Comparison of ENCODE assay signal across 8 cellular contexts in genomic region chr13:33194820-33195692, GRCh38.
A peak's percentile ranks its signal among the peaks of the same experiment; 100 is the strongest.
DNase-seq lines count a peak whose midpoint lies in the region; ATAC-seq and TF ChIP-seq lines count a peak whose summit lies in the region.

No MANE protein-coding gene starts in this region.

- H3K4me1 Mint-ChIP-seq in activated CD8-positive, alpha-beta memory T cell treated with anti-CD3 and anti-CD28 coated beads, Interleukin-2, amount 10 ng/mL, durations not matched to agents 7 days and 5 days: peaks cover 6% of the 10 kb centered on the region

- ATAC-seq in HG02943 (IDR thresholded peaks at IDR 0.05; ENCODE audit: low read depth, unreplicated experiment): peak; percentile 79
- ATAC-seq in activated CD8-positive, alpha-beta memory T cell treated with anti-CD3 and anti-CD28 coated beads, Interleukin-2, amount 10 ng/mL, durations not matched to agents 7 days and 5 days: no peak

- peak in 1 of 2 experiments; percentile 34; a peak in 1 of 4 replicates for TF ChIP-seq EP300 in SK-N-SH (IDR thresholded peaks at IDR 0.05; ENCODE audit: borderline replicate concordance in 1 of 2, low read depth in 1 of 2, low read length in 1 of 2)

- peaks cover 18% of the 10 kb centered on the region for H3K27me3 Mint-ChIP-seq in activated CD8-positive, alpha-beta memory T cell treated with anti-CD3 and anti-CD28 coated beads, Interleukin-2, amount 10 ng/mL, durations not matched to agents 7 days and 5 days

- H3K27me3 ChIP-seq in SK-N-SH (ENCODE audit: insufficient read depth): no peaks in the 10 kb centered on the region

- H3K36me3 ChIP-seq in SK-N-SH (replicated peaks in 1 of 2; ENCODE audit: control insufficient read depth in 1 of 2, insufficient read depth in 2 of 2, low read length in 1 of 2): no peaks in the 10 kb centered on the region

- 56% methylated on average over 8 of the region's 8 CpGs for WGBS in SK-N-SH (ENCODE audit: low lambda C conversion rate)

- no peak overlapping the region for H2AFZ ChIP-seq in SK-N-SH (ENCODE audit: low read depth)

- H3K4me2 ChIP-seq in SK-N-SH: peak overlapping the region; percentile 57

- H3K27ac ChIP-seq in SK-N-SH (ENCODE audit: low read depth in 2 of 2, low read length in 1 of 2): peak overlapping the region; percentile 93 to 98

- peak overlapping the region in 1 of 2 experiments; percentile 0; a peak in 1 of 4 replicates for H3K4me3 ChIP-seq in SK-N-SH (ENCODE audit: low read depth in 2 of 2, low read length in 1 of 2)

- peaks cover 41 to 57% of the 10 kb centered on the region in 2 experiments; a peak in 3 of 4 replicates for H3K4me1 ChIP-seq in SK-N-SH (ENCODE audit: control insufficient read depth in 1 of 2, insufficient read depth in 2 of 2, low read depth in 1 of 2, low read length in 1 of 2)

- CTCF ChIA-PET in SK-N-SH (lab: Yijun Ruan, JAX): no interaction called here
- CTCF ChIA-PET in activated CD8-positive, alpha-beta memory T cell treated with anti-CD3 and anti-CD28 coated beads, Interleukin-2, amount 10 ng/mL, durations not matched to agents 7 days and 5 days (lab: Charles Lee): no interaction called here

- peaks cover 23% of the 10 kb centered on the region for H3F3A ChIP-seq in SK-N-SH (replicated peaks; ENCODE audit: insufficient read depth)

- H3K9ac ChIP-seq in SK-N-SH: peak overlapping the region; percentile 67; the same call in 1 of the 2 replicates

- H3K9me2 ChIP-seq in SK-N-SH: no peaks in the 10 kb centered on the region

- no peak for TF ChIP-seq RAD21 in SK-N-SH (IDR thresholded peaks at IDR 0.05; ENCODE audit: low read length)

- no peaks in the 10 kb centered on the region for H4K20me1 ChIP-seq in SK-N-SH (ENCODE audit: insufficient read depth)

- no peaks in the 10 kb centered on the region for H3K9me3 ChIP-seq in SK-N-SH

- H3K27ac Mint-ChIP-seq in activated CD8-positive, alpha-beta memory T cell treated with anti-CD3 and anti-CD28 coated beads, Interleukin-2, amount 10 ng/mL, durations not matched to agents 7 days and 5 days: no peak overlapping the region

- no peaks in the 10 kb centered on the region for H3K36me3 Mint-ChIP-seq in activated CD8-positive, alpha-beta memory T cell treated with anti-CD3 and anti-CD28 coated beads, Interleukin-2, amount 10 ng/mL, durations not matched to agents 7 days and 5 days

- H3K79me2 ChIP-seq in SK-N-SH (ENCODE audit: insufficient read depth): peaks cover 78% of the 10 kb centered on the region

- POLR2A ChIA-PET in SK-N-SH (lab: Yijun Ruan, JAX): no interaction called here

- no peak for TF ChIP-seq CTCF in SK-N-SH (IDR thresholded peaks at IDR 0.05)

- peak; percentile 40 for DNase-seq in DMS 273 (lab: John Stamatoyannopoulos, UW; ENCODE audit: unreplicated experiment)
- no peak for DNase-seq in DMS 273 treated with DMSO at 0.1 percent for 48 hours (lab: John Stamatoyannopoulos, UW)
- DNase-seq in SK-N-SH: peak; percentile 36
- DNase-seq in kidney glomerular epithelial cell (lab: John Stamatoyannopoulos, UW): peak; percentile 63
- no peak for DNase-seq in SW480 (ENCODE audit: low spot score)
- no peak for DNase-seq in GM03348 (ENCODE audit: low spot score)
- DNase-seq in activated CD8-positive, alpha-beta memory T cell treated with anti-CD3 and anti-CD28 coated beads, Interleukin-2, amount 10 ng/mL, durations not matched to agents 7 days and 5 days: no peak

- H3K4me3 Mint-ChIP-seq in activated CD8-positive, alpha-beta memory T cell treated with anti-CD3 and anti-CD28 coated beads, Interleukin-2, amount 10 ng/mL, durations not matched to agents 7 days and 5 days: no peak overlapping the region

- no peaks in the 10 kb centered on the region for H3K9me3 Mint-ChIP-seq in activated CD8-positive, alpha-beta memory T cell treated with anti-CD3 and anti-CD28 coated beads, Interleukin-2, amount 10 ng/mL, durations not matched to agents 7 days and 5 days (ENCODE audit: low read depth)

TF ChIP-seq in SK-N-SH, 30 proteins besides CTCF, POLR2A, EP300 and RAD21:
- TF ChIP-seq FOSL2 (IDR thresholded peaks at IDR 0.05; ENCODE audit: borderline replicate concordance, low read depth): no peak
- TF ChIP-seq GABPA (IDR thresholded peaks at IDR 0.05; ENCODE audit: low read depth): no peak
- no peak for TF ChIP-seq TEAD4 (IDR thresholded peaks at IDR 0.05; ENCODE audit: borderline replicate concordance, insufficient read depth)
- no peak for TF ChIP-seq ZBTB33 (IDR thresholded peaks at IDR 0.05; ENCODE audit: borderline replicate concordance, low read depth)
- no peak for TF ChIP-seq FOXJ3 (CRISPR knock-in tag; IDR thresholded peaks at IDR 0.05)
- no peak for TF ChIP-seq NRF1 (IDR thresholded peaks at IDR 0.05; ENCODE audit: low read depth, low read length)
- no peak for TF ChIP-seq MXI1 (IDR thresholded peaks at IDR 0.05; ENCODE audit: low read depth, low read length)
- TF ChIP-seq IRF3 (IDR thresholded peaks at IDR 0.05; ENCODE audit: low read depth, low read length): no peak
- no peak; the same call in 1 of the 2 replicates for TF ChIP-seq POLR2AphosphoS5 (IDR thresholded peaks at IDR 0.05; ENCODE audit: low read depth, low read length)
- no peak for TF ChIP-seq ELF1 (IDR thresholded peaks at IDR 0.05)
- no peak for TF ChIP-seq TCF12 (IDR thresholded peaks at IDR 0.05)
- no peak for TF ChIP-seq RXRA (IDR thresholded peaks at IDR 0.05; ENCODE audit: borderline replicate concordance, low read depth)
- TF ChIP-seq MAX (IDR thresholded peaks at IDR 0.05; ENCODE audit: low read depth): no peak
- TF ChIP-seq MEF2A (IDR thresholded peaks at IDR 0.05; ENCODE audit: borderline replicate concordance, low read depth): no peak
- TF ChIP-seq RCOR1 (IDR thresholded peaks at IDR 0.05; ENCODE audit: low read length): no peak
- TF ChIP-seq GATA2 (CRISPR knock-in tag; IDR thresholded peaks at IDR 0.05): no peak
- no peak for TF ChIP-seq FOXM1 (IDR thresholded peaks at IDR 0.05; ENCODE audit: low read depth)

Comparison
In these comparisons a context has a peak if more than half of its experiments do, and no peak if none do; other contexts are left out.
1. DNase-seq: peak in DMS 273 (single experiment), SK-N-SH (single experiment) and kidney glomerular epithelial cell (single experiment); none in DMS 273 treated with DMSO at 0.1 percent for 48 hours (single experiment), SW480 (single experiment), GM03348 (single experiment) and activated CD8-positive, alpha-beta memory T cell treated with anti-CD3 and anti-CD28 coated beads, Interleukin-2, amount 10 ng/mL, durations not matched to agents 7 days and 5 days (single experiment).